18 cellular contexts compared by ENCODE assay signal in the genomic region with DNA sequence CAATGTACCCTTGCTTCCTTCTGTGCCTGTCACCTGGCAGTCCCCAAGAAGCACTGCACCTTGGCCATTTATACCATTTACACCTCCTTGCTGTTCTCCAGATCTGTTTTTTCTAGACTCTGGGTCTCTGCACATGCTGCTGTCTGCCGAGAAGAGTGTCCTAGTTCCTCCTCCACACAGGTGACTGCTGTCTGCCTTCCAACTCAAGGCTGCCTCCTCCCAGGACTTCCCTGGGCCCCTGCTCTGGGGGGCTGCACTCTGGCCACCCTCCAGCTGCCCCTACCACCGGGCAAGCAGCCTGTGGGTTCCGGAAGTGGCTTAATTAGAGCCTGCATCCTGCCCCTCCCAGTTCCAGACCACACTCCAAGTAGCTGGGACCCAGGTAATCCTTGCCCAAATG. TPM values are rescaled to one million over a fixed set of nuclear protein-coding genes. Genes with fewer than 3 reads are reported as not detected.
DNase-seq lines count a peak whose midpoint lies in the region; ATAC-seq lines count a peak whose summit lies in the region.
"Had no signal": no experiment of that assay in that cellular context is flagged by ENCODE, and none has a peak within 500 bp of the region (broad histone marks: within the 10 kb centered on the region; RNA-seq: fewer than 3 reads in every experiment).

No MANE protein-coding gene starts in this region.

- no peaks in the 10 kb centered on the region for H3K27me3 Mint-ChIP-seq in CD4-positive, alpha-beta memory T cell
- H3K27me3 Mint-ChIP-seq in IgD-negative memory B cell, result no peaks in the 10 kb centered on the region

- peak overlapping the region; percentile 5 to 21 for H3K4me3 ChIP-seq in CD4-positive, alpha-beta memory T cell (ENCODE audit: low read length in 2 of 2)
- H3K4me3 ChIP-seq in neuronal stem cell (ENCODE audit: low read length in 2 of 2), result no peak overlapping the region
- H3K4me3 ChIP-seq: neural progenitor cell, right atrium auricular region, suprapubic skin had no signal

- H3K14ac ChIP-seq in neuronal stem cell (ENCODE audit: low read length), result no peak overlapping the region

- H3K27ac Mint-ChIP-seq in CD4-positive, alpha-beta memory T cell, result peak overlapping the region; percentile 85 to 100 (median 94)
- H3K27ac Mint-ChIP-seq in IgD-negative memory B cell, result peak overlapping the region in 2 of 3 donors; percentile 97 to 100
- H3K27ac Mint-ChIP-seq in activated naive CD4-positive, alpha-beta T cell treated with anti-CD3 and anti-CD28 coated beads, Interleukin-2, amount 50 U/mL, for 72 hours, result peak overlapping the region; percentile 6 to 69
- H3K27ac Mint-ChIP-seq: neural progenitor cell had no signal

- no peaks in the 10 kb centered on the region for H3K9me3 ChIP-seq in CD4-positive, alpha-beta memory T cell (ENCODE audit: control insufficient read depth in 1 of 2, low read length in 2 of 2)
- no peaks in the 10 kb centered on the region for H3K9me3 ChIP-seq in neuronal stem cell (replicated peaks in 1 of 2; ENCODE audit: control insufficient read depth in 2 of 2, insufficient read depth in 1 of 2, low read depth in 1 of 2, low read length in 2 of 2)
- H3K9me3 ChIP-seq: right atrium auricular region, suprapubic skin had no signal

- H3K4me3 Mint-ChIP-seq in CD4-positive, alpha-beta memory T cell, result peak overlapping the region in 7 of 8 donors; percentile 77 to 89 (median 80)
- H3K4me3 Mint-ChIP-seq in IgD-negative memory B cell, result peak overlapping the region; percentile 50 to 80 (median 66)
- H3K4me3 Mint-ChIP-seq: H9, neural progenitor cell had no signal

- no peaks in the 10 kb centered on the region for H3K9me3 Mint-ChIP-seq in CD4-positive, alpha-beta memory T cell
- H3K9me3 Mint-ChIP-seq in IgD-negative memory B cell, result no peaks in the 10 kb centered on the region
- no peaks in the 10 kb centered on the region for H3K9me3 Mint-ChIP-seq in activated naive CD4-positive, alpha-beta T cell treated with anti-CD3 and anti-CD28 coated beads, Interleukin-2, amount 50 U/mL, for 72 hours
- H3K9me3 Mint-ChIP-seq: H9, neural progenitor cell had no signal

- H3K18ac ChIP-seq in neuronal stem cell (ENCODE audit: low read length), result peak overlapping the region; percentile 74

- no peak overlapping the region for H3K23ac ChIP-seq in neuronal stem cell (ENCODE audit: low read depth, low read length, poor library complexity)

- H2BK5ac ChIP-seq in neuronal stem cell (ENCODE audit: low read length), result no peak overlapping the region

- no peak overlapping the region for H4K91ac ChIP-seq in neuronal stem cell (ENCODE audit: low read depth, low read length, poor library complexity)

- H2BK15ac ChIP-seq in neuronal stem cell (ENCODE audit: low read length), result no peak overlapping the region

- no peaks in the 10 kb centered on the region for H3K36me3 ChIP-seq in CD4-positive, alpha-beta memory T cell (ENCODE audit: insufficient read depth, low read length)
- peaks cover 19 to 86% of the 10 kb centered on the region in 2 donors for H3K36me3 ChIP-seq in neuronal stem cell (replicated peaks in 1 of 2; ENCODE audit: control insufficient read depth in 2 of 2, insufficient read depth in 2 of 2, low read length in 2 of 2)
- H3K36me3 ChIP-seq: neural progenitor cell had no signal

- no CpG with 5 or more reads among the region's 3 CpGs for WGBS in neuronal stem cell (ENCODE audit: extremely low coverage in 2 of 2, insufficient read length in 2 of 2, insufficient replicate concordance in 1 of 2), 2 donors

- H3K4me1 Mint-ChIP-seq in CD4-positive, alpha-beta memory T cell, result peaks cover 51 to 97% (median 76%) of the 10 kb centered on the region in 4 donors
- peaks cover 43 to 60% (median 49%) of the 10 kb centered on the region in 3 donors for H3K4me1 Mint-ChIP-seq in IgD-negative memory B cell

- no peak overlapping the region for H3K9ac ChIP-seq in neuronal stem cell (ENCODE audit: low read depth, low read length, poor library complexity)
- H3K9ac ChIP-seq: neural progenitor cell had no signal

- no peaks in the 10 kb centered on the region for H3K27me3 ChIP-seq in CD4-positive, alpha-beta memory T cell (ENCODE audit: insufficient read depth, low read length)
- H3K27me3 ChIP-seq in neuronal stem cell (ENCODE audit: control insufficient read depth in 3 of 3, insufficient read depth in 3 of 3, low read depth in 1 of 3, low read length in 3 of 3), result peaks cover 0 to 7% (median 0%) of the 10 kb centered on the region in 3 experiments
- H3K27me3 ChIP-seq: brain microvascular endothelial cell, right atrium auricular region, suprapubic skin had no signal

- H3K79me1 ChIP-seq in neuronal stem cell (ENCODE audit: low read depth, low read length), result peaks cover 2% of the 10 kb centered on the region

- no peak for ATAC-seq in activated naive CD4-positive, alpha-beta T cell treated with anti-CD3 and anti-CD28 coated beads, Interleukin-2, amount 50 U/mL, for 72 hours
- no peak for ATAC-seq in HG03432 (IDR thresholded peaks at IDR 0.05; ENCODE audit: unreplicated experiment)
- ATAC-seq: Panc1 had no signal

- H2AFZ ChIP-seq in neuronal stem cell (ENCODE audit: low read length), result no peak overlapping the region
- H2AFZ ChIP-seq: neural progenitor cell had no signal

- no peak overlapping the region for H2BK12ac ChIP-seq in neuronal stem cell (ENCODE audit: low read length)

- peaks cover 16 to 38% of the 10 kb centered on the region in 2 donors for H3K36me3 Mint-ChIP-seq in CD4-positive, alpha-beta memory T cell
- peaks cover 5% of the 10 kb centered on the region for H3K36me3 Mint-ChIP-seq in IgD-negative memory B cell
- peaks cover 28 to 31% of the 10 kb centered on the region in 2 donors for H3K36me3 Mint-ChIP-seq in activated naive CD4-positive, alpha-beta T cell treated with anti-CD3 and anti-CD28 coated beads, Interleukin-2, amount 50 U/mL, for 72 hours

- no peak overlapping the region for H4K8ac ChIP-seq in neuronal stem cell (ENCODE audit: low read depth, low read length)

- H2AK5ac ChIP-seq in neuronal stem cell (ENCODE audit: low read depth, low read length), result no peak overlapping the region

- intact Hi-C loops in CD4-positive, alpha-beta memory T cell (cut with micrococcal nuclease), result loop anchor here (10.0 kb wide), 1 partner anchor 799 kb away; a partner anchor contains a TSS

- H3K4me2 ChIP-seq in neuronal stem cell (ENCODE audit: insufficient read depth, low read length, poor library complexity, severe bottlenecking), result no peak overlapping the region
- H3K4me2 ChIP-seq: neural progenitor cell had no signal

- CTCF ChIA-PET in CD4-positive, alpha-beta memory T cell (lab: Charles Lee; ENCODE audit: partially characterized antibody), result interaction anchor here (1.1 to 10.7 kb wide), 2 partner anchors 9 to 10 kb away, joined by 3 to 315 read pairs; no protein-coding TSS in a partner anchor

- H3K4ac ChIP-seq in neuronal stem cell (ENCODE audit: low read length), result no peak overlapping the region

- H3K27ac ChIP-seq in CD4-positive, alpha-beta memory T cell (ENCODE audit: low read depth, low read length), result peak overlapping the region; percentile 51
- H3K27ac ChIP-seq in neuronal stem cell (replicated peaks; ENCODE audit: low read length), result no peak overlapping the region
- H3K27ac ChIP-seq: brain microvascular endothelial cell, neural progenitor cell, right atrium auricular region, suprapubic skin had no signal

- no peak for DNase-seq in CD4-positive, alpha-beta memory T cell
- no peak for DNase-seq in activated naive CD4-positive, alpha-beta T cell treated with anti-CD3 and anti-CD28 coated beads, Interleukin-2, amount 50 U/mL, for 72 hours (ENCODE audit: low spot score in 2 of 2)
- DNase-seq in neuronal stem cell (ENCODE audit: low spot score) (no peak), DMS53 treated with DMSO at 0.1 percent for 48 hours (lab: John Stamatoyannopoulos, UW; ENCODE audit: unreplicated experiment) (no peak), NCI-H1417 (lab: John Stamatoyannopoulos, UW) (no peak)
- DNase-seq: activated CD4-positive, alpha-beta T cell treated with anti-CD3 and anti-CD28 coated beads for 1 hour; brain microvascular endothelial cell; H9; mammary epithelial cell; NCI-H1930; NCI-H510A treated with DMSO at 0.1 percent for 48 hours; SW 1271 had no signal

- POLR2A ChIA-PET in CD4-positive, alpha-beta memory T cell (lab: Charles Lee; ENCODE audit: partially characterized antibody), result interaction anchor here (0.9 to 23.0 kb wide), 11 partner anchors 5 to 315 kb away, joined by 3 to 1362 read pairs (median 6); a partner anchor contains a TSS

- H3K4me1 ChIP-seq in CD4-positive, alpha-beta memory T cell (ENCODE audit: insufficient read depth, low read length), result peaks cover 97% of the 10 kb centered on the region
- H3K4me1 ChIP-seq in neuronal stem cell (ENCODE audit: control insufficient read depth in 2 of 2, insufficient read depth in 1 of 2, low read depth in 1 of 2, low read length in 2 of 2), result peaks cover 0 to 11% of the 10 kb centered on the region in 2 donors
- H3K4me1 ChIP-seq: neural progenitor cell had no signal

- H2BK120ac ChIP-seq in neuronal stem cell (ENCODE audit: low read depth, low read length), result no peak overlapping the region

RNA-seq across cellular contexts. Expression of a gene that starts 5.7 kb away (rescaled TPM):
- 100 to 1,000 TPM; 724 to 755 TPM for total RNA-seq in CD4-positive, alpha-beta memory T cell
- polyA plus RNA-seq in CD4-positive, alpha-beta memory T cell, result 100 to 1,000 TPM; 347 to 569 TPM
- 845 TPM for polyA plus RNA-seq in IgD-negative memory B cell
- total RNA-seq in activated naive CD4-positive, alpha-beta T cell treated with anti-CD3 and anti-CD28 coated beads, Interleukin-2, amount 50 U/mL, for 72 hours, result 100 to 1,000 TPM in 1 of 2 donors, 10 to 100 TPM in 1; 76.7 to 166 TPM
- 40.9 TPM for polyA plus RNA-seq in neuronal stem cell (2013, experiment 1 of 2)
- 39.3 TPM for polyA plus RNA-seq in neuronal stem cell (2013, experiment 2 of 2)

RNA-seq across cellular contexts. Expression of a gene that starts 35.9 kb away (rescaled TPM):
- total RNA-seq in CD4-positive, alpha-beta memory T cell, result 10 to 100 TPM; 55.6 to 58.3 TPM
- 10 to 100 TPM; 20.0 to 21.3 TPM for polyA plus RNA-seq in CD4-positive, alpha-beta memory T cell
- polyA plus RNA-seq in IgD-negative memory B cell, result 24.9 TPM
- 100 to 1,000 TPM in 1 of 2 donors, 10 to 100 TPM in 1; 68.3 to 112 TPM for total RNA-seq in activated naive CD4-positive, alpha-beta T cell treated with anti-CD3 and anti-CD28 coated beads, Interleukin-2, amount 50 U/mL, for 72 hours
- 31.4 TPM for polyA plus RNA-seq in neuronal stem cell (2013, experiment 1 of 2)
- 29.7 TPM for polyA plus RNA-seq in neuronal stem cell (2013, experiment 2 of 2)

Comparison
In these comparisons a context has a peak if more than half of its experiments do, and no peak if none do; other contexts are left out.
1. H3K4me3 ChIP-seq: peak in CD4-positive, alpha-beta memory T cell (2 of 2); none in neuronal stem cell (0 of 2).
2. H3K27ac Mint-ChIP-seq: peak in every context shown above with its lines; median percentile 98 in IgD-negative memory B cell; 94 in CD4-positive, alpha-beta memory T cell; 38 in activated naive CD4-positive, alpha-beta T cell treated with anti-CD3 and anti-CD28 coated beads, Interleukin-2, amount 50 U/mL, for 72 hours.
3. RNA of a gene that starts 5.7 kb away (total RNA-seq): 724 to 755 TPM in CD4-positive, alpha-beta memory T cell; 76.7 to 166 TPM in activated naive CD4-positive, alpha-beta T cell treated with anti-CD3 and anti-CD28 coated beads, Interleukin-2, amount 50 U/mL, for 72 hours; every median in the first group is over 4 times any median in the second.